ENCODE assay signal across 9 cellular contexts in genomic region chr4:38034986-38035882, GRCh38.
DNase-seq lines count a peak whose midpoint lies in the region; ATAC-seq, FAIRE-seq and TF ChIP-seq lines count a peak whose summit lies in the region.
"Had no signal": no experiment of that assay in that cellular context is flagged by ENCODE, and none has a peak within 500 bp of the region (broad histone marks: within the 10 kb centered on the region; RNA-seq: fewer than 3 reads in every experiment).

No MANE protein-coding gene starts in this region.

- no peak for TF ChIP-seq POLR2A in GM12878 (IDR thresholded peaks at IDR 0.05; ENCODE audit: low read depth, low read length)

- WGBS in GM12878 (ENCODE audit: insufficient coverage, insufficient replicate concordance, low lambda C conversion rate, missing lambda C conversion rate): 41% methylated on average over 11 of the region's 11 CpGs

- H3K79me2 ChIP-seq in GM12878 (ENCODE audit: control insufficient read depth, insufficient read depth, low read length): no peaks in the 10 kb centered on the region

- CTCF ChIA-PET in GM12878 (lab: Yijun Ruan, JAX): interaction anchor here (0.7 to 5.4 kb wide), 28 partner anchors 9 to 582 kb away, joined by 3 to 65 read pairs (median 5); a partner anchor contains a TSS

- no peak overlapping the region for H3K9ac ChIP-seq in GM12878 (ENCODE audit: control insufficient read depth, insufficient read depth, low read length)
- H3K9ac ChIP-seq: BLaER1 treated with 17β-estradiol and CSF1 and Interleukin-3, amounts not matched to agents 10 nM and 100 nM had no signal

- H3K27ac Mint-ChIP-seq in HFFc6: peak overlapping the region; percentile 75

- no peak overlapping the region for H3K4me2 ChIP-seq in GM12878 (ENCODE audit: control insufficient read depth, insufficient read depth)
- H3K4me2 ChIP-seq: BLaER1 treated with 17β-estradiol and CSF1 and Interleukin-3, amounts not matched to agents 10 nM and 100 nM had no signal

- no peaks in the 10 kb centered on the region for H3K9me3 Mint-ChIP-seq in HFFc6

- no peaks in the 10 kb centered on the region for H3K27me3 Mint-ChIP-seq in HFFc6 (ENCODE audit: insufficient read depth)

- in situ Hi-C loops in GM12878 (cut with MboI): loop anchor here (5.0 to 10.0 kb wide), 3 partner anchors 233 to 580 kb away; a partner anchor contains a TSS

- TF ChIP-seq RAD21 in GM12878 (IDR thresholded peaks at IDR 0.05; ENCODE audit: insufficient read depth, low read depth, low read length): peak; percentile 89

- SMC1A ChIA-PET in GM12878 (lab: Charles Lee; ENCODE audit: uncharacterized antibody, unreplicated experiment): interaction anchor here (0.9 to 6.9 kb wide), 21 partner anchors 14 to 582 kb away, joined by 3 to 103 read pairs (median 5); partner anchors contain the start of gene PGM2

- no peaks in the 10 kb centered on the region for H4K20me1 ChIP-seq in GM12878 (ENCODE audit: control insufficient read depth, insufficient read depth)

- peak overlapping the region; percentile 47; the same call in 1 of the 2 replicates for H3K4me3 Mint-ChIP-seq in HFFc6

- peaks cover 2 to 9% of the 10 kb centered on the region in 2 experiments; a peak in 2 of 4 replicates for H3K36me3 ChIP-seq in GM12878 (ENCODE audit: control insufficient read depth in 2 of 2, insufficient read depth in 2 of 2, low read length in 1 of 2)

- no peak overlapping the region for H3K27ac ChIP-seq in GM12878 (ENCODE audit: control insufficient read depth, insufficient read depth)
- H3K27ac ChIP-seq: BLaER1 treated with 17β-estradiol and CSF1 and Interleukin-3, amounts not matched to agents 10 nM and 100 nM had no signal

- peaks cover 6% of the 10 kb centered on the region; the same call in 1 of the 2 replicates for H3K36me3 Mint-ChIP-seq in HFFc6 (ENCODE audit: low read depth)

- intact Hi-C loops in GM12878 (cut with micrococcal nuclease; ENCODE audit: unreplicated experiment): loop anchor here (1.0 kb wide), 2 partner anchors 232 to 432 kb away; no protein-coding TSS in a partner anchor
- intact Hi-C loops in posterior vena cava (cut with DNase I): loop anchor here in 1 of 2 donors (5.0 to 10.0 kb wide), 2 partner anchors 233 to 430 kb away; no protein-coding TSS in a partner anchor

- DNase-seq in NCI-H1417 (lab: John Stamatoyannopoulos, UW): peak; percentile 23 to 84 (median 76)
- no peak for DNase-seq in NCI-H1417 treated with DMSO at 0.1 percent for 48 hours (lab: John Stamatoyannopoulos, UW)
- peak; percentile 68 for DNase-seq in HFFc6
- peak; percentile 42 for DNase-seq in NCI-H748 treated with DMSO at 0.1 percent for 48 hours (lab: John Stamatoyannopoulos, UW)
- no peak for DNase-seq in GM12878 (ENCODE audit: low read depth, low spot score)
- DNase-seq in iris pigment epithelial cell (ENCODE audit: low read depth): peak; percentile 62
- DNase-seq in stromal cell of bone marrow (ENCODE audit: low read depth): peak; percentile 51
- DNase-seq in posterior vena cava (ENCODE audit: low spot score): no peak

- H3K4me1 ChIP-seq in GM12878 (ENCODE audit: control insufficient read depth, insufficient read depth, low read length): no peaks in the 10 kb centered on the region

- H2AFZ ChIP-seq in GM12878 (ENCODE audit: control insufficient read depth, low read depth, low read length): no peak overlapping the region

- peak; percentile 74 for ATAC-seq in GM12878

- FAIRE-seq in GM12878 (lab: Jason Lieb, UNC): peak; percentile 95

- BruUV-seq in GM12878 (replicated peaks; lab: Mats Ljungman, UMichigan): no TSS peak

- TF ChIP-seq EP300 in GM12878 (IDR thresholded peaks at IDR 0.05; ENCODE audit: borderline replicate concordance in 1 of 2, control insufficient read depth in 1 of 2, low read depth in 2 of 2, low read length in 2 of 2): no peak

- peak; percentile 86 for TF ChIP-seq CTCF in HFFc6 (IDR thresholded peaks at IDR 0.05)
- peak; percentile 44 to 75 (median 64); a peak in 5 of 6 replicates for TF ChIP-seq CTCF in GM12878 (IDR thresholded peaks at IDR 0.05 in 2 of 3, conservative IDR thresholded peaks at IDR 0.05 in 1 of 3; ENCODE audit: control insufficient read depth in 2 of 3, extremely low read depth in 1 of 3, insufficient read depth in 1 of 3, low read depth in 3 of 3, low read length in 3 of 3)

- H3K9me3 ChIP-seq in GM12878 (replicated peaks; ENCODE audit: control insufficient read depth, insufficient read depth, low read length): no peaks in the 10 kb centered on the region
- H3K9me3 ChIP-seq: BLaER1 treated with 17β-estradiol and CSF1 and Interleukin-3, amounts not matched to agents 10 nM and 100 nM had no signal

- H3K4me3 ChIP-seq in GM12878: no peak overlapping the region
- H3K4me3 ChIP-seq: BLaER1 treated with 17β-estradiol and CSF1 and Interleukin-3, amounts not matched to agents 10 nM and 100 nM had no signal

- no peaks in the 10 kb centered on the region for H3K27me3 ChIP-seq in GM12878 (replicated peaks in 1 of 2; ENCODE audit: control insufficient read depth in 2 of 2, insufficient read depth in 2 of 2, low read length in 1 of 2)
- H3K27me3 ChIP-seq: BLaER1 treated with 17β-estradiol and CSF1 and Interleukin-3, amounts not matched to agents 10 nM and 100 nM had no signal

- RAD21 ChIA-PET in GM12878 (lab: Charles Lee; ENCODE audit: unreplicated experiment): interaction anchor here (0.7 to 3.1 kb wide), 10 partner anchors 32 to 747 kb away, joined by 3 to 24 read pairs (median 6); partner anchors contain the start of genes PGM2 and TLR10

- peaks cover 45% of the 10 kb centered on the region for H3K4me1 Mint-ChIP-seq in HFFc6 (ENCODE audit: low read depth)

- POLR2A ChIA-PET in GM12878 (lab: Charles Lee): interaction anchor here (0.5 kb wide), 1 partner anchor 1772 kb away, joined by 3 read pairs; no protein-coding TSS in a partner anchor

TF ChIP-seq in GM12878, 131 proteins besides CTCF, POLR2A, EP300 and RAD21:
- TF ChIP-seq, protein P1, sequence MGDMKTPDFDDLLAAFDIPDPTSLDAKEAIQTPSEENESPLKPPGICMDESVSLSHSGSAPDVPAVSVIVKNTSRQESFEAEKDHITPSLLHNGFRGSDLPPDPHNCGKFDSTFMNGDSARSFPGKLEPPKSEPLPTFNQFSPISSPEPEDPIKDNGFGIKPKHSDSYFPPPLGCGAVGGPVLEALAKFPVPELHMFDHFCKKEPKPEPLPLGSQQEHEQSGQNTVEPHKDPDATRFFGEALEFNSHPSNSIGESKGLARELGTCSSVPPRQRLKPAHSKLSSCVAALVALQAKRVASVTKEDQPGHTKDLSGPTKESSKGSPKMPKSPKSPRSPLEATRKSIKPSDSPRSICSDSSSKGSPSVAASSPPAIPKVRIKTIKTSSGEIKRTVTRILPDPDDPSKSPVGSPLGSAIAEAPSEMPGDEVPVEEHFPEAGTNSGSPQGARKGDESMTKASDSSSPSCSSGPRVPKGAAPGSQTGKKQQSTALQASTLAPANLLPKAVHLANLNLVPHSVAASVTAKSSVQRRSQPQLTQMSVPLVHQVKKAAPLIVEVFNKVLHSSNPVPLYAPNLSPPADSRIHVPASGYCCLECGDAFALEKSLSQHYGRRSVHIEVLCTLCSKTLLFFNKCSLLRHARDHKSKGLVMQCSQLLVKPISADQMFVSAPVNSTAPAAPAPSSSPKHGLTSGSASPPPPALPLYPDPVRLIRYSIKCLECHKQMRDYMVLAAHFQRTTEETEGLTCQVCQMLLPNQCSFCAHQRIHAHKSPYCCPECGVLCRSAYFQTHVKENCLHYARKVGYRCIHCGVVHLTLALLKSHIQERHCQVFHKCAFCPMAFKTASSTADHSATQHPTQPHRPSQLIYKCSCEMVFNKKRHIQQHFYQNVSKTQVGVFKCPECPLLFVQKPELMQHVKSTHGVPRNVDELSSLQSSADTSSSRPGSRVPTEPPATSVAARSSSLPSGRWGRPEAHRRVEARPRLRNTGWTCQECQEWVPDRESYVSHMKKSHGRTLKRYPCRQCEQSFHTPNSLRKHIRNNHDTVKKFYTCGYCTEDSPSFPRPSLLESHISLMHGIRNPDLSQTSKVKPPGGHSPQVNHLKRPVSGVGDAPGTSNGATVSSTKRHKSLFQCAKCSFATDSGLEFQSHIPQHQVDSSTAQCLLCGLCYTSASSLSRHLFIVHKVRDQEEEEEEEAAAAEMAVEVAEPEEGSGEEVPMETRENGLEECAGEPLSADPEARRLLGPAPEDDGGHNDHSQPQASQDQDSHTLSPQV (IDR thresholded peaks at IDR 0.05): no peak
- TF ChIP-seq KLF5 (IDR thresholded peaks at IDR 0.05; ENCODE audit: partially characterized antibody) (no peak), HDAC6 (IDR thresholded peaks at IDR 0.05; ENCODE audit: unreplicated experiment) (no peak), USF1 (IDR thresholded peaks at IDR 0.05; ENCODE audit: borderline replicate concordance, extremely low read length, insufficient read depth, low read depth, low read length) (no peak), SMC3 (IDR thresholded peaks at IDR 0.05; ENCODE audit: borderline replicate concordance, low read length) (peak; percentile 91), NFYA (IDR thresholded peaks at IDR 0.05; ENCODE audit: borderline replicate concordance, low read depth, low read length) (no peak), STAT3 (IDR thresholded peaks at IDR 0.05; ENCODE audit: low read depth, low read length) (no peak), MEF2A (IDR thresholded peaks at IDR 0.05; ENCODE audit: insufficient read depth, low read depth, low read length) (0 out of 2 replicates have a peak, but pooled peaks have one; percentile 15)

Comparison
In these comparisons a context has a peak if more than half of its experiments do, and no peak if none do; other contexts are left out.
1. DNase-seq: peak in NCI-H1417 (3 of 3), HFFc6 (single experiment), NCI-H748 treated with DMSO at 0.1 percent for 48 hours (single experiment), iris pigment epithelial cell (single experiment) and stromal cell of bone marrow (single experiment); none in NCI-H1417 treated with DMSO at 0.1 percent for 48 hours (single experiment), GM12878 (single experiment) and posterior vena cava (single experiment).